ENCODE assay signal across 8 cellular contexts in the genomic region with DNA sequence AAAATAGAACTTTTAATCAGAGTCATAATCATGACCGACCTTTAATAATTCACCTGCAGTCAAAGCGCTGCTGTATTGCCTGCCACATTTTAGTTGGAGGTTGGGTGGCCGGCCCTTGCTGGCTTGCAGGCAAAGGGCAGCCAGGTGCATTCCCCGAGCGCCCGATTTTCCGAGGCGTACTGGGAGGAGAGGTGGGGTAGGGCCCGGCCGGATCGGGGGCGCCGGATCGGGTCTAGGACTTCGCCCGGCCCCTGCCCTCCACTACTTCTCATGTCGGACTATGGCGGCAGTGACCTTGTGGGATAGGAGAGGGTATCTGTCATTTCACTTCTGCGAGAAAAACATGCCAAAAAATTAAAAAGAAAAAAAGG. TPM values are rescaled to one million over a fixed set of nuclear protein-coding genes. Genes with fewer than 3 reads are reported as not detected.
DNase-seq lines count a peak whose midpoint lies in the region; ATAC-seq, FAIRE-seq and TF ChIP-seq lines count a peak whose summit lies in the region.

No MANE protein-coding gene starts in this region.

- no peaks in the 10 kb centered on the region for H3K9me3 Mint-ChIP-seq in astrocyte (ENCODE audit: unreplicated experiment)
- no peaks in the 10 kb centered on the region for H3K9me3 Mint-ChIP-seq in immature natural killer cell

- TF ChIP-seq CTCF in astrocyte (IDR thresholded peaks at IDR 0.05; ENCODE audit: insufficient read depth, low read depth, low read length): no peak

- peak overlapping the region; percentile 63 for H2AFZ ChIP-seq in astrocyte (ENCODE audit: low read depth, low read length)

- H3K27me3 ChIP-seq in NT2/D1 (ENCODE audit: insufficient read depth, insufficient read length): no peaks in the 10 kb centered on the region
- no peaks in the 10 kb centered on the region for H3K27me3 ChIP-seq in astrocyte (ENCODE audit: insufficient read depth, low read length)

- H3K36me3 Mint-ChIP-seq in astrocyte (ENCODE audit: low read depth, unreplicated experiment) (no peaks in the 10 kb centered on the region), immature natural killer cell (no peaks in the 10 kb centered on the region)

- peak; percentile 12 for ATAC-seq in GM18520 (IDR thresholded peaks at IDR 0.05; ENCODE audit: unreplicated experiment)
- ATAC-seq in HG02763 (IDR thresholded peaks at IDR 0.05; ENCODE audit: unreplicated experiment): peak; percentile 36

- H3K9ac ChIP-seq in NT2/D1 (ENCODE audit: insufficient read length, low read depth) (peak overlapping the region; percentile 9), astrocyte (ENCODE audit: low read length) (peak overlapping the region; percentile 46)

- peak overlapping the region; percentile 85 for H3K4me2 ChIP-seq in astrocyte (ENCODE audit: low read length)

- DNase-seq in NT2/D1 (ENCODE audit: low read depth, low spot score) (no peak), astrocyte (ENCODE audit: low read depth) (no peak), immature natural killer cell (no peak), dermis blood vessel endothelial cell (no peak), NCI-H1417 treated with DMSO at 0.1 percent for 48 hours (lab: John Stamatoyannopoulos, UW) (no peak)
- peak; percentile 1 to 2 for DNase-seq in stimulated activated CD4-positive, alpha-beta T cell treated with anti-CD3 and anti-CD28 coated beads, Interleukin-4, amount 100 ng/mL, for 48 hours (ENCODE audit: low read depth in 2 of 2)

- H3K27ac Mint-ChIP-seq in astrocyte (ENCODE audit: unreplicated experiment) (no peak overlapping the region), immature natural killer cell (peak overlapping the region; percentile 46 to 85 (median 67))

- no peak overlapping the region for H3K27ac ChIP-seq in astrocyte (ENCODE audit: low read depth, low read length)

- H3K4me1 Mint-ChIP-seq in astrocyte (ENCODE audit: low read depth, unreplicated experiment) (no peaks in the 10 kb centered on the region), immature natural killer cell (peaks cover 15 to 19% of the 10 kb centered on the region in 2 donors)

- H3K27me3 Mint-ChIP-seq in astrocyte (ENCODE audit: low read depth, unreplicated experiment): no peaks in the 10 kb centered on the region
- H3K27me3 Mint-ChIP-seq in immature natural killer cell (ENCODE audit: low read depth in 3 of 3): peaks cover 11 to 19% (median 13%) of the 10 kb centered on the region in 3 donors

- H3K4me1 ChIP-seq in NT2/D1 (ENCODE audit: insufficient read depth, insufficient read length) (peaks cover 4% of the 10 kb centered on the region), astrocyte (ENCODE audit: insufficient read depth, low read length) (no peaks in the 10 kb centered on the region)

- H3K79me2 ChIP-seq in astrocyte (ENCODE audit: insufficient read depth, low read length): no peaks in the 10 kb centered on the region

- H3K4me3 Mint-ChIP-seq in astrocyte (ENCODE audit: unreplicated experiment) (peak overlapping the region; percentile 80), immature natural killer cell (peak overlapping the region; percentile 79 to 84 (median 84))

- H3K9me3 ChIP-seq in NT2/D1 (ENCODE audit: insufficient read depth, low read length) (no peaks in the 10 kb centered on the region), astrocyte (ENCODE audit: insufficient read depth, low read depth, low read length) (no peaks in the 10 kb centered on the region)

- no peaks in the 10 kb centered on the region for H3K36me3 ChIP-seq in NT2/D1 (ENCODE audit: insufficient read depth, insufficient read length, low read length)
- no peaks in the 10 kb centered on the region for H3K36me3 ChIP-seq in astrocyte (ENCODE audit: insufficient read depth, low read length)

- H4K20me1 ChIP-seq in astrocyte (ENCODE audit: insufficient read depth, low read length): no peaks in the 10 kb centered on the region

- H3K4me3 ChIP-seq in NT2/D1 (ENCODE audit: insufficient read length, low read depth) (peak overlapping the region; percentile 63), astrocyte (ENCODE audit: insufficient read depth, low read depth, low read length) (peak overlapping the region; percentile 54)

- FAIRE-seq in astrocyte (lab: Jason Lieb, UNC): no peak

RNA-seq across cellular contexts. Expression of gene RS1, which starts 2.5 kb away (rescaled TPM):
- total RNA-seq in astrocyte (not detected in 2 replicates), dermis blood vessel endothelial cell (not detected in 2 replicates)
- polyA plus RNA-seq in immature natural killer cell: not detected

RNA-seq across cellular contexts. Expression of gene PPEF1, which starts 33.0 kb away (rescaled TPM):
- total RNA-seq in astrocyte: 0.14 TPM in 1 of 2 replicates, not detected in the other
- under 1 TPM in 1 of 3 donors, not detected in 2; 0.34 TPM for polyA plus RNA-seq in immature natural killer cell
- total RNA-seq in dermis blood vessel endothelial cell: not detected in 2 replicates

Comparison
In these comparisons a context has a peak if more than half of its experiments do, and no peak if none do; other contexts are left out.
1. DNase-seq: peak in stimulated activated CD4-positive, alpha-beta T cell treated with anti-CD3 and anti-CD28 coated beads, Interleukin-4, amount 100 ng/mL, for 48 hours (2 of 2); none in NT2/D1 (single experiment), astrocyte (single experiment), immature natural killer cell (0 of 3), dermis blood vessel endothelial cell (single experiment) and NCI-H1417 treated with DMSO at 0.1 percent for 48 hours (single experiment).